10 cellular contexts compared by ENCODE assay signal in genomic region chr3:149536429-149536828, GRCh38.
DNase-seq lines count a peak whose midpoint lies in the region; ATAC-seq and TF ChIP-seq lines count a peak whose summit lies in the region.
"Had no signal": no experiment of that assay in that cellular context is flagged by ENCODE, and none has a peak within 500 bp of the region (broad histone marks: within the 10 kb centered on the region; RNA-seq: fewer than 3 reads in every experiment).

No MANE protein-coding gene starts in this region.

- H3K9me3 Mint-ChIP-seq in chondrocyte (ENCODE audit: low read depth) = no peaks in the 10 kb centered on the region
- H3K9me3 Mint-ChIP-seq in stimulated activated naive B cell treated with anti-CD40 and anti-IgM and Interleukin-4, amounts not matched to agents 10 μg/mL and 1 μg/mL and 100 μg/mL, for 72 hours = no peaks in the 10 kb centered on the region

- DNase-seq in MG63 (peak; percentile 53), chondrocyte (ENCODE audit: low spot score) (no peak), left lung (peak; percentile 64 to 81), T1000 (lab: John Stamatoyannopoulos, UW) (no peak)
- no peak for DNase-seq in stimulated activated naive B cell treated with anti-CD40 and anti-IgM and Interleukin-4, amounts not matched to agents 10 μg/mL and 1 μg/mL and 100 μg/mL, for 72 hours
- DNase-seq: activated T-cell treated with anti-CD3 and anti-CD28 coated beads, Interleukin-2, amount 50 U/mL, for 48 hours; NCI-H82 had no signal

- no peak overlapping the region for H3K9ac ChIP-seq in subcutaneous abdominal adipose tissue (ENCODE audit: low read length in 5 of 5)

- H3K4me3 ChIP-seq in MG63 = no peak overlapping the region
- no peak overlapping the region for H3K4me3 ChIP-seq in left lung
- peak overlapping the region in 1 of 5 donors; percentile 28 for H3K4me3 ChIP-seq in subcutaneous abdominal adipose tissue (ENCODE audit: low read depth in 1 of 5, low read length in 5 of 5)

- peaks cover 28 to 40% of the 10 kb centered on the region in 2 donors for H3K4me1 ChIP-seq in left lung
- H3K4me1 ChIP-seq in subcutaneous abdominal adipose tissue (ENCODE audit: control insufficient read depth in 5 of 5, insufficient read depth in 5 of 5, low read length in 5 of 5) = peaks cover 5 to 50% (median 36%) of the 10 kb centered on the region in 5 donors

- TF ChIP-seq CTCF in chondrocyte (IDR thresholded peaks at IDR 0.05) (peak; percentile 17), left lung (IDR thresholded peaks at IDR 0.05) (no peak)

- no peaks in the 10 kb centered on the region for H3K9me3 ChIP-seq in MG63
- no peaks in the 10 kb centered on the region for H3K9me3 ChIP-seq in left lung
- H3K9me3 ChIP-seq in subcutaneous abdominal adipose tissue (ENCODE audit: control insufficient read depth in 5 of 5, low read length in 5 of 5) = no peaks in the 10 kb centered on the region

- H3K4me1 Mint-ChIP-seq in chondrocyte (ENCODE audit: low read depth) = peaks cover 95% of the 10 kb centered on the region
- peaks cover 4 to 9% of the 10 kb centered on the region in 2 donors for H3K4me1 Mint-ChIP-seq in stimulated activated naive B cell treated with anti-CD40 and anti-IgM and Interleukin-4, amounts not matched to agents 10 μg/mL and 1 μg/mL and 100 μg/mL, for 72 hours

- H3K27ac Mint-ChIP-seq in chondrocyte (ENCODE audit: unreplicated experiment) = peak overlapping the region; percentile 94
- H3K27ac Mint-ChIP-seq in stimulated activated naive B cell treated with anti-CD40 and anti-IgM and Interleukin-4, amounts not matched to agents 10 μg/mL and 1 μg/mL and 100 μg/mL, for 72 hours = no peak overlapping the region

- no peaks in the 10 kb centered on the region for H3K27me3 ChIP-seq in MG63
- no peaks in the 10 kb centered on the region for H3K27me3 ChIP-seq in left lung
- H3K27me3 ChIP-seq in subcutaneous abdominal adipose tissue (ENCODE audit: control insufficient read depth in 5 of 5, insufficient read depth in 4 of 5, low read length in 5 of 5) = no peaks in the 10 kb centered on the region

- ATAC-seq in left lung (peak; percentile 63), GM18868 (IDR thresholded peaks at IDR 0.05; ENCODE audit: unreplicated experiment) (no peak), HG03135 (IDR thresholded peaks at IDR 0.05; ENCODE audit: unreplicated experiment) (no peak)
- no peak for ATAC-seq in stimulated activated naive B cell treated with anti-CD40 and anti-IgM and Interleukin-4, amounts not matched to agents 10 μg/mL and 1 μg/mL and 100 μg/mL, for 72 hours (replicated peaks)

- intact Hi-C loops in left lung (cut with DNase I) = no loop called here

- peak overlapping the region; percentile 39 for H3K4me3 Mint-ChIP-seq in chondrocyte (ENCODE audit: unreplicated experiment)
- no peak overlapping the region for H3K4me3 Mint-ChIP-seq in stimulated activated naive B cell treated with anti-CD40 and anti-IgM and Interleukin-4, amounts not matched to agents 10 μg/mL and 1 μg/mL and 100 μg/mL, for 72 hours

- H3K27me3 Mint-ChIP-seq in chondrocyte (ENCODE audit: low read depth) = no peaks in the 10 kb centered on the region
- H3K27me3 Mint-ChIP-seq in stimulated activated naive B cell treated with anti-CD40 and anti-IgM and Interleukin-4, amounts not matched to agents 10 μg/mL and 1 μg/mL and 100 μg/mL, for 72 hours = peaks cover 0 to 4% of the 10 kb centered on the region in 2 donors

- H3K27ac ChIP-seq in left lung (peak overlapping the region; percentile 51 to 54), subcutaneous abdominal adipose tissue (ENCODE audit: low read depth, low read length) (peak overlapping the region; percentile 17)

- H3K36me3 Mint-ChIP-seq in chondrocyte (ENCODE audit: low read depth) = no peaks in the 10 kb centered on the region
- no peaks in the 10 kb centered on the region for H3K36me3 Mint-ChIP-seq in stimulated activated naive B cell treated with anti-CD40 and anti-IgM and Interleukin-4, amounts not matched to agents 10 μg/mL and 1 μg/mL and 100 μg/mL, for 72 hours

- H3K36me3 ChIP-seq in MG63 (peaks cover 68% of the 10 kb centered on the region), left lung (no peaks in the 10 kb centered on the region), subcutaneous abdominal adipose tissue (ENCODE audit: control insufficient read depth in 5 of 5, insufficient read depth in 5 of 5, low read length in 5 of 5) (peaks cover 0 to 3% (median 0%) of the 10 kb centered on the region in 5 donors)

Comparison
In these comparisons a context has a peak if more than half of its experiments do, and no peak if none do; other contexts are left out.
1. DNase-seq: peak in MG63 (single experiment) and left lung (2 of 2); none in chondrocyte (single experiment), T1000 (single experiment) and stimulated activated naive B cell treated with anti-CD40 and anti-IgM and Interleukin-4, amounts not matched to agents 10 μg/mL and 1 μg/mL and 100 μg/mL, for 72 hours (single experiment).